In the genomic region with DNA sequence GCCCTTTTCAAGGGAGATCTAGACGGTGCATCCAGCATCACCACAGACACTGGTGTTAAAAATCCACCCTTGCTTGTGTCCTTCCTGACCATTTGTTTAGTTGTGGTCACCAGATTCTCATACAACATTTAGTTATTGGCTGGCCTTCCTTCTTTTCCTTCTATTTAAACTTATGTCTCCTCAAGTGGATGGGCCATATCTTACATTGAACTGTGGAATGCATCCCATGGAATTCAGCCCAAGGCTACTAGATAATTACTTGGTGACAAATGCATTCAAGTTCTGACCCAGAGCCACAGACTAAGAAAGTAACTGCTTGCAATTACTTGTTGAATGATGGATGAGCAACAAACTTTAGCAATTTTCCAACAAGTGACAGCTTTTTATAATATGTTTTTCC, we compare ENCODE assay signal across 2 cellular contexts.
TF ChIP-seq lines count a peak whose summit lies in the region.

No MANE protein-coding gene starts in this region.

TF ChIP-seq in A549, 52 proteins besides CTCF, POLR2A, EP300 and RAD21 (continued from another document):
- TF ChIP-seq ZC3H11A (IDR thresholded peaks at IDR 0.05), result no peak
- TF ChIP-seq CEBPB (IDR thresholded peaks at IDR 0.05), result no peak
- TF ChIP-seq SREBF2 (IDR thresholded peaks at IDR 0.05), result no peak
- TF ChIP-seq JUN (IDR thresholded peaks at IDR 0.05), result no peak
- TF ChIP-seq BHLHE40 (IDR thresholded peaks at IDR 0.05; ENCODE audit: low read depth, low read length), result no peak
- TF ChIP-seq MAFK (IDR thresholded peaks at IDR 0.05; ENCODE audit: partially characterized antibody), result no peak
- no peak for TF ChIP-seq ATOH8 (CRISPR knock-in tag; IDR thresholded peaks at IDR 0.05; ENCODE audit: low read depth)
- TF ChIP-seq TFCP2L1 (CRISPR knock-in tag; IDR thresholded peaks at IDR 0.05), result no peak
- no peak for TF ChIP-seq USF2 (IDR thresholded peaks at IDR 0.05)

TF ChIP-seq in K562, 482 proteins besides CTCF, POLR2A, EP300 and RAD21 (continued from another document):
- no peak for TF ChIP-seq CHD7 (IDR thresholded peaks at IDR 0.05; ENCODE audit: low read depth, low read length)
- TF ChIP-seq ZNF3 (CRISPR knock-in tag; IDR thresholded peaks at IDR 0.05), result no peak
- no peak for TF ChIP-seq MIER1 (IDR thresholded peaks at IDR 0.05; ENCODE audit: low read depth)
- TF ChIP-seq ETS2 (tag; IDR thresholded peaks at IDR 0.05; ENCODE audit: borderline replicate concordance, poor library complexity, severe bottlenecking), result no peak
- no peak for TF ChIP-seq ZNF583 (CRISPR knock-in tag; IDR thresholded peaks at IDR 0.05)
- TF ChIP-seq TEAD4 (IDR thresholded peaks at IDR 0.05; ENCODE audit: low read length), result no peak
- TF ChIP-seq TEAD4 (CRISPR knock-in tag; IDR thresholded peaks at IDR 0.05; ENCODE audit: borderline replicate concordance), result no peak
- TF ChIP-seq HDAC2 (IDR thresholded peaks at IDR 0.05), result no peak
- TF ChIP-seq NR3C1 (CRISPR knock-in tag; IDR thresholded peaks at IDR 0.05), result no peak
- TF ChIP-seq NFXL1 (CRISPR knock-in tag; IDR thresholded peaks at IDR 0.05), result no peak
- TF ChIP-seq HMG20A (CRISPR knock-in tag; conservative IDR thresholded peaks at IDR 0.05), result no peak
- no peak for TF ChIP-seq RBBP5 (IDR thresholded peaks at IDR 0.05; ENCODE audit: borderline replicate concordance, insufficient read depth, low read length, poor library complexity, severe bottlenecking)
- TF ChIP-seq DEAF1 (CRISPR knock-in tag; IDR thresholded peaks at IDR 0.05), result no peak
- no peak for TF ChIP-seq ZNF12 (CRISPR knock-in tag; IDR thresholded peaks at IDR 0.05)
- TF ChIP-seq ZBTB5 (IDR thresholded peaks at IDR 0.05), result no peak
- TF ChIP-seq SREBF1 (IDR thresholded peaks at IDR 0.05; ENCODE audit: borderline replicate concordance, low read depth, low read length), result no peak
- no peak for TF ChIP-seq MTA2 (IDR thresholded peaks at IDR 0.05; ENCODE audit: low read depth)
